ENCODE assay signal across 8 cellular contexts in genomic region chr16:87850009-87851006, GRCh38. TPM values are rescaled to one million over a fixed set of nuclear protein-coding genes. Genes with fewer than 3 reads are reported as not detected.
DNase-seq lines count a peak whose midpoint lies in the region; ATAC-seq and TF ChIP-seq lines count a peak whose summit lies in the region.

No MANE protein-coding gene starts in this region.

- peaks cover 79% of the 10 kb centered on the region for H3K4me1 Mint-ChIP-seq in brain

- H3K4me3 ChIP-seq in WERI-Rb-1 (ENCODE audit: low read depth, low read length) (no peak overlapping the region), kidney epithelial cell (ENCODE audit: low read depth, low read length) (no peak overlapping the region)

- H3K27me3 ChIP-seq in WERI-Rb-1 (ENCODE audit: insufficient read depth, low read depth, severe bottlenecking), result no peaks in the 10 kb centered on the region
- no peaks in the 10 kb centered on the region for H3K27me3 ChIP-seq in kidney epithelial cell (ENCODE audit: control insufficient read depth, insufficient read depth, low read length)

- TF ChIP-seq CTCF in WERI-Rb-1 (IDR thresholded peaks at IDR 0.05; ENCODE audit: low read depth, low read length) (peak; percentile 88), brain (conservative IDR thresholded peaks at IDR 0.05) (peak; percentile 88 to 96), kidney epithelial cell (IDR thresholded peaks at IDR 0.05; ENCODE audit: insufficient read depth, low read length, poor library complexity, severe bottlenecking) (peak; percentile 97)

- H3K4me3 Mint-ChIP-seq in brain, result no peak overlapping the region

- H3K27ac Mint-ChIP-seq in brain, result peak overlapping the region in 3 of 5 experiments; percentile 48 to 87 (median 80)

- H3K36me3 ChIP-seq in WERI-Rb-1 (peaks cover 40% of the 10 kb centered on the region), kidney epithelial cell (ENCODE audit: control insufficient read depth, insufficient read depth, low read length) (no peaks in the 10 kb centered on the region)

- no peaks in the 10 kb centered on the region for H3K9me3 Mint-ChIP-seq in brain

- H3K36me3 Mint-ChIP-seq in brain, result peaks cover 14% of the 10 kb centered on the region

- no peaks in the 10 kb centered on the region for H3K9me3 ChIP-seq in WERI-Rb-1 (ENCODE audit: severe bottlenecking)

- ATAC-seq in HG03135 (IDR thresholded peaks at IDR 0.05; ENCODE audit: unreplicated experiment), result no peak

- peak overlapping the region; percentile 36 for H3K27ac ChIP-seq in WERI-Rb-1

- no peaks in the 10 kb centered on the region for H3K27me3 Mint-ChIP-seq in brain

- DNase-seq in Daoy (ENCODE audit: low read depth) (peak; percentile 62), Kasumi-1 (lab: John Stamatoyannopoulos, UW) (peak; percentile 56 to 60), WERI-Rb-1 (peak; percentile 59), kidney epithelial cell (ENCODE audit: low read depth) (no peak), NCI-H2029 (lab: John Stamatoyannopoulos, UW) (no peak)
- peak in 2 of 3 experiments; percentile 50 to 55 for DNase-seq in stimulated activated CD4-positive, alpha-beta T cell treated with anti-CD3 and anti-CD28 coated beads, TNF-alpha, amount 100 ng/mL, for 4 hours (ENCODE audit: low read depth in 3 of 3)

RNA-seq across cellular contexts. Expression of gene SLC7A5, which starts 19.0 kb away (rescaled TPM):
- 24.9 and 31.6 TPM in 2 replicates for total RNA-seq in Daoy (2014; rRNA removed; shearing (Covaris generic))
- polyA plus RNA-seq in brain (ENCODE audit: insufficient read depth, low read depth, low replicate concordance), result 101 TPM
- 308 and 355 TPM in 2 replicates for total RNA-seq in kidney epithelial cell

Comparison
In these comparisons a context has a peak if more than half of its experiments do, and no peak if none do; other contexts are left out.
1. DNase-seq: peak in Daoy (single experiment), Kasumi-1 (2 of 2), WERI-Rb-1 (single experiment) and stimulated activated CD4-positive, alpha-beta T cell treated with anti-CD3 and anti-CD28 coated beads, TNF-alpha, amount 100 ng/mL, for 4 hours (2 of 3); none in kidney epithelial cell (single experiment) and NCI-H2029 (single experiment).
2. Peak in every context shown above with its lines, with median percentiles within 50 percentile points of each other: CTCF ChIP-seq.